ENCODE assay signal across 28 cellular contexts in the genomic region with DNA sequence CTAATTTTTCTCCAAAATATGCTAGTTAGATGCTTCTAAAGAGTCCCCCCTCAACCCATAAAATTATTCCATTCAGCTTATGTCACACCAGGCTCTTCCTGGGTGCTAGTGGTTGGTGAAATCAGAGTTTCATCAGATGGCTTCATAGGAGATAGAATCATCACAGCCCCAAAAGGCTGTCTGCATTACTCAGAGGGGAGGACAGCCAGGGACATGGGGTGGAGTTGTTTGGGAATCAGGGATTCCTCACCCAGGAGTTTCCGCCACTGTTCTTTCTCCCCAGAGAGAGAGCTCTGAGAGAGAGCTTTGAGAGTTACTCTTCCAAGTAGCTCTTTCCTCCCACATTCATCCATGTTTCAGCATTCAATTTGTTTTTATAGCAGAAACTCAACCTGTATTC. TPM values are rescaled to one million over a fixed set of nuclear protein-coding genes. Genes with fewer than 3 reads are reported as not detected.
DNase-seq lines count a peak whose midpoint lies in the region; ATAC-seq and TF ChIP-seq lines count a peak whose summit lies in the region.
"Had no signal": no experiment of that assay in that cellular context is flagged by ENCODE, and none has a peak within 500 bp of the region (broad histone marks: within the 10 kb centered on the region; RNA-seq: fewer than 3 reads in every experiment).

No MANE protein-coding gene starts in this region.

- no peaks in the 10 kb centered on the region for H3K27me3 ChIP-seq in RWPE2 (ENCODE audit: insufficient read depth, poor library complexity, severe bottlenecking)
- no peaks in the 10 kb centered on the region for H3K27me3 ChIP-seq in osteoblast (ENCODE audit: insufficient read depth, low read length)
- H3K27me3 ChIP-seq: sigmoid colon had no signal

- H3K4me1 Mint-ChIP-seq in effector memory CD8-positive, alpha-beta T cell (ENCODE audit: low read depth in 2 of 2) = no peaks in the 10 kb centered on the region

- no peaks in the 10 kb centered on the region for H3K9me3 ChIP-seq in RWPE2 (ENCODE audit: severe bottlenecking)
- no peaks in the 10 kb centered on the region for H3K9me3 ChIP-seq in osteoblast (ENCODE audit: low read depth, low read length)

- H2AFZ ChIP-seq in osteoblast (ENCODE audit: low read length) = peak overlapping the region; percentile 42

- H3K36me3 ChIP-seq in RWPE2 (ENCODE audit: low read depth) (no peaks in the 10 kb centered on the region), osteoblast (ENCODE audit: insufficient read depth, low read length) (peaks cover 12% of the 10 kb centered on the region)
- H3K36me3 ChIP-seq: sigmoid colon had no signal

- DNase-seq in EH (ENCODE audit: low read depth) = peak; percentile 98
- no peak for DNase-seq in RWPE2 (ENCODE audit: low spot score)
- DNase-seq in fibroblast of gingiva (ENCODE audit: low read depth) = peak; percentile 87
- DNase-seq in osteoblast (ENCODE audit: insufficient read length, low spot score, missing footprints) = peak; percentile 89
- no peak for DNase-seq in effector memory CD8-positive, alpha-beta T cell
- no peak for DNase-seq in GM13977 (ENCODE audit: low spot score)
- no peak for DNase-seq in NCI-H2227 (lab: John Stamatoyannopoulos, UW; ENCODE audit: unreplicated experiment)
- DNase-seq: activated CD4-positive, CD25-positive, alpha-beta regulatory T cell treated with anti-CD3 and anti-CD28 coated beads, Interleukin-2, amount 50 U/mL, for 72 hours; activated CD8-positive, alpha-beta T cell treated with anti-CD3 and anti-CD28 coated beads, Interleukin-2, amount 10 ng/mL, durations not matched to agents 7 days and 5 days; activated naive CD4-positive, alpha-beta T cell treated with Interleukin-2 at 50 U/mL for 16 hours; activated T-cell treated with anti-CD3 and anti-CD28 coated beads, Interleukin-2, amount 50 U/mL, for 24 hours; AML-193; caudate nucleus; CD8-positive, alpha-beta T cell; KBM-7; midbrain; MV-4-11; NCI-H187; NCI-H748 treated with DMSO at 0.1 percent for 48 hours; nephron progenitor cell; posterior cingulate gyrus; SIG-M5; sigmoid colon; substantia nigra had no signal

- peak; percentile 47; the same call in 2 of the 3 replicates for ATAC-seq in RWPE2 (ENCODE audit: low read depth)
- no peak for ATAC-seq in effector memory CD8-positive, alpha-beta T cell (replicated peaks)
- ATAC-seq: activated CD8-positive, alpha-beta T cell treated with anti-CD3 and anti-CD28 coated beads, Interleukin-2, amount 10 ng/mL, durations not matched to agents 7 days and 5 days; CD8-positive, alpha-beta T cell; left lobe of liver had no signal

- no peaks in the 10 kb centered on the region for H4K20me1 ChIP-seq in osteoblast (ENCODE audit: insufficient read depth, low read length)

- in situ Hi-C loops in GM13977 (cut with MboI; ENCODE audit: low pct_unique_long_range_greater_than_20kb, low sequenced_read_pairs, unreplicated experiment) = no loop called here

- no peaks in the 10 kb centered on the region for H3K79me2 ChIP-seq in osteoblast (ENCODE audit: insufficient read depth, low read length)

- TF ChIP-seq CTCF in RWPE2 (IDR thresholded peaks at IDR 0.05; ENCODE audit: poor library complexity, severe bottlenecking) = no peak
- TF ChIP-seq CTCF in osteoblast (IDR thresholded peaks at IDR 0.05; ENCODE audit: extremely low read depth, low read depth, low read length) = no peak
- TF ChIP-seq CTCF in GM13977 (IDR thresholded peaks at IDR 0.05; ENCODE audit: extremely low read depth, insufficient read depth, missing control alignments) = no peak

- H3K9me3 Mint-ChIP-seq in effector memory CD8-positive, alpha-beta T cell = peaks cover 5 to 8% of the 10 kb centered on the region in 2 donors

- peak overlapping the region; percentile 54 for H3K4me2 ChIP-seq in osteoblast (ENCODE audit: insufficient read depth, low read length)

- H3K27ac ChIP-seq in RWPE2 (ENCODE audit: poor library complexity, severe bottlenecking) (peak overlapping the region; percentile 81), osteoblast (ENCODE audit: low read depth, low read length) (peak overlapping the region; percentile 97)
- H3K27ac ChIP-seq: sigmoid colon had no signal

- no peaks in the 10 kb centered on the region for H3K36me3 Mint-ChIP-seq in effector memory CD8-positive, alpha-beta T cell (ENCODE audit: insufficient read depth)

- H3K27me3 Mint-ChIP-seq in effector memory CD8-positive, alpha-beta T cell = peaks cover 27 to 48% of the 10 kb centered on the region in 2 donors
- H3K27me3 Mint-ChIP-seq: activated T-cell treated with anti-CD3 and anti-CD28 coated beads, Interleukin-2, amount 50 U/mL, for 24 hours had no signal

- no peak overlapping the region for H3K4me3 Mint-ChIP-seq in effector memory CD8-positive, alpha-beta T cell
- H3K4me3 Mint-ChIP-seq: activated CD8-positive, alpha-beta T cell treated with anti-CD3 and anti-CD28 coated beads, Interleukin-2, amount 10 ng/mL, durations not matched to agents 7 days and 5 days; activated T-cell treated with anti-CD3 and anti-CD28 coated beads, Interleukin-2, amount 50 U/mL, for 24 hours; CD8-positive, alpha-beta T cell; nephron progenitor cell had no signal

- no peak overlapping the region for H3K27ac Mint-ChIP-seq in effector memory CD8-positive, alpha-beta T cell
- H3K27ac Mint-ChIP-seq: activated CD8-positive, alpha-beta T cell treated with anti-CD3 and anti-CD28 coated beads, Interleukin-2, amount 10 ng/mL, durations not matched to agents 7 days and 5 days; activated T-cell treated with anti-CD3 and anti-CD28 coated beads, Interleukin-2, amount 50 U/mL, for 24 hours; CD8-positive, alpha-beta T cell; nephron progenitor cell had no signal

- H3K4me1 ChIP-seq in RWPE2 (ENCODE audit: insufficient read depth, poor library complexity, severe bottlenecking) = peaks cover 25% of the 10 kb centered on the region
- peaks cover 48% of the 10 kb centered on the region for H3K4me1 ChIP-seq in osteoblast (ENCODE audit: insufficient read depth, low read length)
- H3K4me1 ChIP-seq: sigmoid colon had no signal

- H3K4me3 ChIP-seq in RWPE2 (ENCODE audit: severe bottlenecking) (no peak overlapping the region), osteoblast (ENCODE audit: insufficient read depth, low read length) (no peak overlapping the region)
- H3K4me3 ChIP-seq: sigmoid colon had no signal

RNA-seq across cellular contexts. Expression of gene KRT34, which starts 0.3 kb away (rescaled TPM):
- total RNA-seq in osteoblast = 9.4 and 11.2 TPM in 2 replicates
- total RNA-seq: activated CD8-positive, alpha-beta T cell treated with anti-CD3 and anti-CD28 coated beads, Interleukin-2, amount 10 ng/mL, durations not matched to agents 7 days and 5 days; CD8-positive, alpha-beta T cell; dermis microvascular lymphatic vessel endothelial cell; HT-29; left lobe of liver; sigmoid colon; urinary bladder had no signal

RNA-seq across cellular contexts. Expression of gene KRT33B, which starts 12.8 kb away (rescaled TPM):
- 0.29 and 1.1 TPM in 2 replicates for total RNA-seq in osteoblast
- total RNA-seq: activated CD8-positive, alpha-beta T cell treated with anti-CD3 and anti-CD28 coated beads, Interleukin-2, amount 10 ng/mL, durations not matched to agents 7 days and 5 days; CD8-positive, alpha-beta T cell; dermis microvascular lymphatic vessel endothelial cell; HT-29; left lobe of liver; sigmoid colon; urinary bladder had no signal

RNA-seq across cellular contexts. Expression of gene KRT31, which starts 15.0 kb away (rescaled TPM):
- total RNA-seq in osteoblast = not detected in 2 replicates
- total RNA-seq: activated CD8-positive, alpha-beta T cell treated with anti-CD3 and anti-CD28 coated beads, Interleukin-2, amount 10 ng/mL, durations not matched to agents 7 days and 5 days; CD8-positive, alpha-beta T cell; dermis microvascular lymphatic vessel endothelial cell; HT-29; left lobe of liver; sigmoid colon had no signal

RNA-seq across cellular contexts. Expression of gene KRT33A, which starts 31.8 kb away (rescaled TPM):
- total RNA-seq in osteoblast = not detected in 2 replicates
- total RNA-seq: activated CD8-positive, alpha-beta T cell treated with anti-CD3 and anti-CD28 coated beads, Interleukin-2, amount 10 ng/mL, durations not matched to agents 7 days and 5 days; CD8-positive, alpha-beta T cell; dermis microvascular lymphatic vessel endothelial cell; HT-29; left lobe of liver; sigmoid colon; urinary bladder had no signal

RNA-seq across cellular contexts. Expression of gene KRT37, which starts 42.0 kb away (rescaled TPM):
- not detected in 2 replicates for total RNA-seq in osteoblast
- total RNA-seq: activated CD8-positive, alpha-beta T cell treated with anti-CD3 and anti-CD28 coated beads, Interleukin-2, amount 10 ng/mL, durations not matched to agents 7 days and 5 days; CD8-positive, alpha-beta T cell; dermis microvascular lymphatic vessel endothelial cell; HT-29; left lobe of liver; sigmoid colon; urinary bladder had no signal

Comparison
In these comparisons a context has a peak if more than half of its experiments do, and no peak if none do; other contexts are left out.
1. DNase-seq: peak in EH (single experiment), fibroblast of gingiva (single experiment) and osteoblast (single experiment); none in RWPE2 (single experiment), effector memory CD8-positive, alpha-beta T cell (0 of 3), GM13977 (single experiment) and NCI-H2227 (single experiment).